In the genomic region with DNA sequence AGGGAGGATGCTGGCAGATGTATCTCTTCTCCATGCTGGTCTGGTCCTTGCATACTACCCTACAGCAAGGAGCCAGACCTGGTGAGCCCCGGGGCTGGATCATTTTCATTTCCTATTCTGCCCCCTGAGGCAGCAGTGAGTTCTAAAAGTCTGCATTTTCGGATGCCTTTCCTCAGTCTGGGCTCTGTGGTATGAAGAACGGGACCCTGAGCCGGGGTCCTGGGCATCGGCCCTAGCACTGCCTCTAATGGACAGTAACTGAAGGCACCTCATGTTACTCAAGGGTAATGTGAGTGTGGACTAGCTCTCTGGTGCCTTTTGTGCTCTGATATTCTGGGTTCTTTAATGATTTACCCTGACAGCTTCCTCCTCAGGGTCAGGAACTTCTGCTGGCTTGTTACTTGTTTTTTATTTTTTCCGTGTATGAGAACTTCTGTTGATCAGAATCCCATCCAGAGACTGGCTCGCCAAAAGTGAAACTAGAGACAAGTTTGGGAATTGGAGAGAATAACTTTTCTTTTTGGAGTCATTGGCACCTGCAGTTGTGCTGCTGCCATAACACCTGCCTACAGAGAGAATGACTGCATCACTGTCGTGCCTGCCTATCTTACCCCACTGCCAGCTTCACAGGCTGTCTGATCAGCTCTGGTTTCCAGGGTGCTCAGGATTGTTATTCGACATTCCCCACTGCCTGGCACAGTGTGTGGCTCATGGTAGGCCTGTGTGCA, we compare ENCODE assay signal across 9 cellular contexts.
DNase-seq lines count a peak whose midpoint lies in the region; ATAC-seq and TF ChIP-seq lines count a peak whose summit lies in the region.
"Had no signal": no experiment of that assay in that cellular context is flagged by ENCODE, and none has a peak within 500 bp of the region (broad histone marks: within the 10 kb centered on the region; RNA-seq: fewer than 3 reads in every experiment).

No MANE protein-coding gene starts in this region.

- H3F3A ChIP-seq in smooth muscle cell (ENCODE audit: low read depth): no peaks in the 10 kb centered on the region

- WGBS in smooth muscle cell (ENCODE audit: low lambda C conversion rate): 87% methylated on average over 9 of the region's 9 CpGs

- H3K9me3 Mint-ChIP-seq in stimulated activated naive CD8-positive, alpha-beta T cell treated with anti-CD3 and anti-CD28 coated beads, Interleukin-15, Interleukin-2, amounts not matched to agents 100 ng/mL and 50 ng/mL, for 24 hours: no peaks in the 10 kb centered on the region
- H3K9me3 Mint-ChIP-seq in activated T-helper 1 cell treated with anti-CD3 and anti-CD28 coated beads, Interleukin-12 subunit alpha, Interleukin-12 subunit beta, Interleukin-2, Interleukin-4 antibody, amounts not matched to agents 30 ng/mL and 10 ng/mL and 1 ng/mL, durations not matched to agents 14 hours and 24 hours and 36 hours: peaks cover 3% of the 10 kb centered on the region

- H3K4me1 Mint-ChIP-seq in stimulated activated naive CD8-positive, alpha-beta T cell treated with anti-CD3 and anti-CD28 coated beads, Interleukin-15, Interleukin-2, amounts not matched to agents 100 ng/mL and 50 ng/mL, for 24 hours (ENCODE audit: low read depth): peaks cover 85% of the 10 kb centered on the region
- H3K4me1 Mint-ChIP-seq in activated T-helper 1 cell treated with anti-CD3 and anti-CD28 coated beads, Interleukin-12 subunit alpha, Interleukin-12 subunit beta, Interleukin-2, Interleukin-4 antibody, amounts not matched to agents 30 ng/mL and 10 ng/mL and 1 ng/mL, durations not matched to agents 14 hours and 24 hours and 36 hours (ENCODE audit: low read depth): peaks cover 89% of the 10 kb centered on the region

- DNase-seq in stimulated activated naive CD8-positive, alpha-beta T cell treated with anti-CD3 and anti-CD28 coated beads, Interleukin-15, Interleukin-2, amounts not matched to agents 100 U/mL and 50 U/mL, for 24 hours: no peak
- no peak for DNase-seq in activated T-helper 1 cell treated with anti-CD3 and anti-CD28 coated beads, Interleukin-12 subunit alpha, Interleukin-12 subunit beta, Interleukin-2, Interleukin-4 antibody, amounts not matched to agents 30 ng/mL and 10 ng/mL and 1 ng/mL, durations not matched to agents 14 hours and 24 hours and 36 hours (ENCODE audit: low spot score)
- no peak for DNase-seq in lower lobe of right lung
- no peak for DNase-seq in GF-D8 (lab: John Stamatoyannopoulos, UW)
- DNase-seq in smooth muscle cell (lab: John Stamatoyannopoulos, UW; ENCODE audit: unreplicated experiment): no peak
- DNase-seq in effector memory CD4-positive, alpha-beta T cell: no peak
- DNase-seq: activated CD8-positive, alpha-beta memory T cell treated with anti-CD3 and anti-CD28 coated beads, Interleukin-2, amount 50 U/mL, for 48 hours had no signal

- H2AFZ ChIP-seq in smooth muscle cell (ENCODE audit: low read depth): no peak overlapping the region

- peaks cover 25% of the 10 kb centered on the region for H3K36me3 Mint-ChIP-seq in stimulated activated naive CD8-positive, alpha-beta T cell treated with anti-CD3 and anti-CD28 coated beads, Interleukin-15, Interleukin-2, amounts not matched to agents 100 ng/mL and 50 ng/mL, for 24 hours (ENCODE audit: low read depth)
- H3K36me3 Mint-ChIP-seq in activated T-helper 1 cell treated with anti-CD3 and anti-CD28 coated beads, Interleukin-12 subunit alpha, Interleukin-12 subunit beta, Interleukin-2, Interleukin-4 antibody, amounts not matched to agents 30 ng/mL and 10 ng/mL and 1 ng/mL, durations not matched to agents 14 hours and 24 hours and 36 hours (ENCODE audit: low read depth): peaks cover 37% of the 10 kb centered on the region

- H3K4me1 ChIP-seq in lower lobe of right lung: peaks cover 64% of the 10 kb centered on the region
- peaks cover 13% of the 10 kb centered on the region for H3K4me1 ChIP-seq in smooth muscle cell (ENCODE audit: low read depth)
- H3K4me1 ChIP-seq in effector memory CD4-positive, alpha-beta T cell (ENCODE audit: control insufficient read depth, insufficient read depth, low read length, poor library complexity, severe bottlenecking): peaks cover 44% of the 10 kb centered on the region

- ATAC-seq in stimulated activated naive CD8-positive, alpha-beta T cell treated with anti-CD3 and anti-CD28 coated beads, Interleukin-15, Interleukin-2, amounts not matched to agents 100 U/mL and 50 U/mL, for 24 hours: no peak
- peak; percentile 4 to 31 for ATAC-seq in lower lobe of right lung
- no peak for ATAC-seq in HG03159 (IDR thresholded peaks at IDR 0.05; ENCODE audit: unreplicated experiment)

- H3K27me3 ChIP-seq in lower lobe of right lung (ENCODE audit: low read depth): no peaks in the 10 kb centered on the region
- no peaks in the 10 kb centered on the region for H3K27me3 ChIP-seq in smooth muscle cell (ENCODE audit: low read depth)
- no peaks in the 10 kb centered on the region for H3K27me3 ChIP-seq in effector memory CD4-positive, alpha-beta T cell (replicated peaks; ENCODE audit: control insufficient read depth, insufficient read depth, low read length, poor library complexity, severe bottlenecking)

- no peaks in the 10 kb centered on the region for H3K27me3 Mint-ChIP-seq in stimulated activated naive CD8-positive, alpha-beta T cell treated with anti-CD3 and anti-CD28 coated beads, Interleukin-15, Interleukin-2, amounts not matched to agents 100 ng/mL and 50 ng/mL, for 24 hours
- H3K27me3 Mint-ChIP-seq in activated T-helper 1 cell treated with anti-CD3 and anti-CD28 coated beads, Interleukin-12 subunit alpha, Interleukin-12 subunit beta, Interleukin-2, Interleukin-4 antibody, amounts not matched to agents 30 ng/mL and 10 ng/mL and 1 ng/mL, durations not matched to agents 14 hours and 24 hours and 36 hours (ENCODE audit: insufficient read depth): no peaks in the 10 kb centered on the region

- H3K4me3 ChIP-seq in lower lobe of right lung (peak overlapping the region; percentile 0), smooth muscle cell (no peak overlapping the region)
- no peak overlapping the region for H3K4me3 ChIP-seq in effector memory CD4-positive, alpha-beta T cell (ENCODE audit: insufficient read depth, low read depth, low read length, poor library complexity, severe bottlenecking)

- H3K9me3 ChIP-seq in lower lobe of right lung (no peaks in the 10 kb centered on the region), smooth muscle cell (replicated peaks; ENCODE audit: low read depth) (no peaks in the 10 kb centered on the region)
- H3K9me3 ChIP-seq in effector memory CD4-positive, alpha-beta T cell (ENCODE audit: control insufficient read depth, low read length): no peaks in the 10 kb centered on the region

- peak overlapping the region; percentile 97 for H3K27ac Mint-ChIP-seq in stimulated activated naive CD8-positive, alpha-beta T cell treated with anti-CD3 and anti-CD28 coated beads, Interleukin-15, Interleukin-2, amounts not matched to agents 100 ng/mL and 50 ng/mL, for 24 hours
- H3K27ac Mint-ChIP-seq in activated T-helper 1 cell treated with anti-CD3 and anti-CD28 coated beads, Interleukin-12 subunit alpha, Interleukin-12 subunit beta, Interleukin-2, Interleukin-4 antibody, amounts not matched to agents 30 ng/mL and 10 ng/mL and 1 ng/mL, durations not matched to agents 14 hours and 24 hours and 36 hours: peak overlapping the region; percentile 98

- H3K36me3 ChIP-seq in lower lobe of right lung (no peaks in the 10 kb centered on the region), smooth muscle cell (ENCODE audit: low read depth) (no peaks in the 10 kb centered on the region)
- H3K36me3 ChIP-seq in effector memory CD4-positive, alpha-beta T cell (ENCODE audit: control insufficient read depth, insufficient read depth, low read length): no peaks in the 10 kb centered on the region

- peak overlapping the region; percentile 59 for H3K27ac ChIP-seq in lower lobe of right lung
- no peak overlapping the region for H3K27ac ChIP-seq in smooth muscle cell (ENCODE audit: low read depth)
- H3K27ac ChIP-seq in effector memory CD4-positive, alpha-beta T cell (ENCODE audit: insufficient read depth, low read length, poor library complexity, severe bottlenecking): no peak overlapping the region

- peaks cover 88% of the 10 kb centered on the region for H3K79me2 ChIP-seq in smooth muscle cell (ENCODE audit: low read depth)

- H4K20me1 ChIP-seq in smooth muscle cell (ENCODE audit: low read depth): peaks cover 98% of the 10 kb centered on the region

- peak overlapping the region; percentile 51 for H3K4me3 Mint-ChIP-seq in stimulated activated naive CD8-positive, alpha-beta T cell treated with anti-CD3 and anti-CD28 coated beads, Interleukin-15, Interleukin-2, amounts not matched to agents 100 ng/mL and 50 ng/mL, for 24 hours
- peak overlapping the region; percentile 68 for H3K4me3 Mint-ChIP-seq in activated T-helper 1 cell treated with anti-CD3 and anti-CD28 coated beads, Interleukin-12 subunit alpha, Interleukin-12 subunit beta, Interleukin-2, Interleukin-4 antibody, amounts not matched to agents 30 ng/mL and 10 ng/mL and 1 ng/mL, durations not matched to agents 14 hours and 24 hours and 36 hours

- no peak overlapping the region for H3K9ac ChIP-seq in smooth muscle cell (ENCODE audit: low read depth)

- no peak overlapping the region for H3K4me2 ChIP-seq in smooth muscle cell

- intact Hi-C loops in activated T-helper 1 cell treated with anti-CD3 and anti-CD28 coated beads, Interleukin-12 subunit alpha, Interleukin-12 subunit beta, Interleukin-2, Interleukin-4 antibody, amounts not matched to agents 30 ng/mL and 10 ng/mL and 1 ng/mL, durations not matched to agents 14 hours and 24 hours and 36 hours (cut with micrococcal nuclease): no loop called here
- intact Hi-C loops in lower lobe of right lung (cut with DNase I): no loop called here

- TF ChIP-seq CTCF in lower lobe of right lung (IDR thresholded peaks at IDR 0.05): peak; percentile 10
- no peak for TF ChIP-seq CTCF in smooth muscle cell (IDR thresholded peaks at IDR 0.05; ENCODE audit: borderline replicate concordance, insufficient read depth, poor library complexity, severe bottlenecking)

Comparison
In these comparisons a context has a peak if more than half of its experiments do, and no peak if none do; other contexts are left out.
1. ATAC-seq: peak in lower lobe of right lung (2 of 2); none in stimulated activated naive CD8-positive, alpha-beta T cell treated with anti-CD3 and anti-CD28 coated beads, Interleukin-15, Interleukin-2, amounts not matched to agents 100 U/mL and 50 U/mL, for 24 hours (single experiment) and HG03159 (single experiment).